Comparison of ENCODE assay signal across 1 cellular context in genomic region chr3:170532573-170532972, GRCh38.
TF ChIP-seq lines count a peak whose summit lies in the region.

No MANE protein-coding gene starts in this region.

TF ChIP-seq in SK-N-SH treated with all-trans-retinoic acid at 6 μM for 48 hours, 23 proteins besides CTCF, POLR2A, EP300 and RAD21 (continued from another document):
- TF ChIP-seq PATZ1 (CRISPR knock-in tag; IDR thresholded peaks at IDR 0.05; ENCODE audit: borderline replicate concordance) (no peak), CSRNP3 (CRISPR knock-in tag; IDR thresholded peaks at IDR 0.05) (no peak), BACH2 (CRISPR knock-in tag; IDR thresholded peaks at IDR 0.05; ENCODE audit: borderline replicate concordance) (no peak), POU6F1 (CRISPR knock-in tag; IDR thresholded peaks at IDR 0.05; ENCODE audit: borderline replicate concordance, low read depth) (no peak), PPARA (CRISPR knock-in tag; IDR thresholded peaks at IDR 0.05; ENCODE audit: borderline replicate concordance) (no peak), ZNF70 (CRISPR knock-in tag; IDR thresholded peaks at IDR 0.05) (no peak), OSR1 (CRISPR knock-in tag; IDR thresholded peaks at IDR 0.05) (no peak), ESRRG (CRISPR knock-in tag; IDR thresholded peaks at IDR 0.05) (no peak)
